Comparison of ENCODE assay signal across 24 cellular contexts in genomic region chr19:3477506-3477905, GRCh38. TPM values are rescaled to one million over a fixed set of nuclear protein-coding genes. Genes with fewer than 3 reads are reported as not detected.
"Had no signal": no experiment of that assay in that cellular context is flagged by ENCODE, and none has a peak within 500 bp of the region (broad histone marks: within the 10 kb centered on the region; RNA-seq: fewer than 3 reads in every experiment).

No MANE protein-coding gene starts in this region.

- H3K27ac ChIP-seq: brain microvascular endothelial cell, RWPE1, SJCRH30, VCaP had no signal

- H3K9me3 ChIP-seq: Peyer's patch, SJCRH30, SK-N-SH had no signal

- FAIRE-seq: colon had no signal

- H3K36me3 ChIP-seq: brain microvascular endothelial cell, SJCRH30 had no signal

- H3K9me2 ChIP-seq: SK-N-SH had no signal

- DNase-seq: activated CD4-positive, CD25-positive, alpha-beta regulatory T cell; activated CD8-positive, alpha-beta memory T cell treated with anti-CD3 and anti-CD28 coated beads, Interleukin-2, amount 50 U/mL, for 4 hours; activated CD8-positive, alpha-beta T cell treated with anti-CD3 and anti-CD28 coated beads for 36 hours; activated effector memory CD4-positive, alpha-beta T cell treated with anti-CD3 and anti-CD28 coated beads, Interleukin-2, amount 50 U/mL, for 16 hours; activated naive CD4-positive, alpha-beta T cell treated with Interleukin-2 at 50 U/mL for 16 hours; activated T-cell treated with anti-CD3 and anti-CD28 coated beads, Interleukin-2, amount 50 U/mL, for 1 hour; brain microvascular endothelial cell; cerebellar nuclear complex; MM.1S; NCI-H1105; NCI-H1436 treated with DMSO at 0.1 percent for 48 hours; NCI-H187; NCI-H2081; NCI-H524; Peyer's patch; Right ventricle myocardium superior; SJCRH30; SK-N-SH; T-helper 1 cell had no signal

- H3K4me3 ChIP-seq: Peyer's patch, SJCRH30 had no signal

- H3K4me1 ChIP-seq: SJCRH30 had no signal

- H3K9ac ChIP-seq: SK-N-SH had no signal

- H3K4me2 ChIP-seq: SK-N-SH had no signal

RNA-seq across cellular contexts. Expression of gene SMIM24, which starts 2.8 kb away (rescaled TPM):
- total RNA-seq: cardiac septum, Right ventricle myocardium superior, SJCRH30 had no signal

RNA-seq across cellular contexts. Expression of gene SMIM44, which starts 5.7 kb away (rescaled TPM):
- total RNA-seq: activated CD8-positive, alpha-beta T cell treated with anti-CD3 and anti-CD28 coated beads for 36 hours; cardiac septum; Right ventricle myocardium superior; SJCRH30; T-helper 2 cell treated with Interferon-gamma antibody and Interleukin-4, amounts not matched to agents 100 ng/mL and 5 ng/mL, for 36 hours had no signal
- polyA plus RNA-seq: SK-N-SH had no signal
